In the genomic region with DNA sequence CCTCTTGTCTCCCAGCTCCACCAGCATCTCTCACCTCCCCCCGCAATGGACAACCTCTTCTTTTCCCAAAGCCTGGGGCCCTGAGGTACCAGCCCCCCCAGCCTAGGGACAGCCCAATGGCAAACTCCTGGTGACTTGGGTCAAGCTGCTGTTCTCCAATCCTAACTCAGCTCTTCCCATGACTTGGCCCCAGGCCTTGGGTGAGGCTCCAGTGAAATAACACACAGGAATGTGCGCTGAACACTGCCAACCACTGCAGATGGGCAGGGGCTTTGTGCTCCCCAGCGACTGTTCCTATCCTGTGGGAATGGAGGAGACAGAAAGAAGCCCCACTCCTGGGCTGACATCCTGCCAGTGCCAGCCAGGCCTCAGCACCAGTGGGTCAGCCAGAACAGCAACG, we compare ENCODE assay signal across 7 cellular contexts.
A peak's percentile ranks its signal among the peaks of the same experiment; 100 is the strongest.
DNase-seq lines count a peak whose midpoint lies in the region; ATAC-seq, FAIRE-seq and TF ChIP-seq lines count a peak whose summit lies in the region.
"Not testable (repeated sequence)": the region's sequence is repeated elsewhere in the genome, so short reads cannot be mapped to it uniquely, and the experiment has no call there.

No MANE protein-coding gene starts in this region.

- peak; percentile 40 for DNase-seq in EH (ENCODE audit: low read depth)
- DNase-seq in PC-3; endothelial cell of umbilical vein (ENCODE audit: low read depth, low spot score); mesenchymal stem cell: not testable (repeated sequence)
- peak; percentile 57 for DNase-seq in MCF 10A (ENCODE audit: unreplicated experiment)
- peak in 1 of 2 donors; percentile 75 for DNase-seq in foreskin keratinocyte

- not testable (repeated sequence) for TF ChIP-seq CTCF in PC-3 (conservative IDR thresholded peaks at IDR 0.05; ENCODE audit: low read depth, low read length); MCF 10A (IDR thresholded peaks at IDR 0.05; ENCODE audit: unreplicated experiment); endothelial cell of umbilical vein (IDR thresholded peaks at IDR 0.05; ENCODE audit: extremely low read depth in 1 of 2, insufficient read depth in 1 of 2, low read depth in 1 of 2, low read length in 2 of 2); foreskin keratinocyte (conservative IDR thresholded peaks at IDR 0.05)

- not testable (repeated sequence) for H3K79me2 ChIP-seq in PC-3 (ENCODE audit: low read length); endothelial cell of umbilical vein (ENCODE audit: control insufficient read depth, insufficient read depth, low read length)

- not testable (repeated sequence) for H2BK12ac ChIP-seq in mesenchymal stem cell (ENCODE audit: low read length in 2 of 2)

- not testable (repeated sequence) for H4K91ac ChIP-seq in mesenchymal stem cell (ENCODE audit: low read length)

- H3K23ac ChIP-seq in mesenchymal stem cell (ENCODE audit: low read length in 2 of 2): not testable (repeated sequence)

- peaks cover 16% of the 10 kb centered on the region for H3K4me1 Mint-ChIP-seq in MCF 10A (ENCODE audit: insufficient read depth, unreplicated experiment)

- intact Hi-C loops in PC-3 (cut with micrococcal nuclease); MCF 10A (cut with micrococcal nuclease); endothelial cell of umbilical vein (cut with micrococcal nuclease): not testable (repeated sequence)

- H3K14ac ChIP-seq in mesenchymal stem cell (ENCODE audit: low read length in 2 of 2): not testable (repeated sequence)

- CTCF ChIA-PET in PC-3 (lab: Charles Lee); MCF 10A (lab: Yijun Ruan, JAX): not testable (repeated sequence)
- CTCF ChIA-PET in endothelial cell of umbilical vein (lab: Charles Lee): interaction anchor here (1.5 kb wide), 1 partner anchor 13 kb away, joined by 4 read pairs; no protein-coding TSS in a partner anchor

- H3K9me1 ChIP-seq in endothelial cell of umbilical vein (replicated peaks; ENCODE audit: control insufficient read depth, extremely low read depth, insufficient read depth, low read length): not testable (repeated sequence)

- not testable (repeated sequence) for H2BK120ac ChIP-seq in mesenchymal stem cell (ENCODE audit: low read depth, low read length)

- peaks cover 33% of the 10 kb centered on the region for H3K36me3 Mint-ChIP-seq in MCF 10A (ENCODE audit: insufficient read depth, unreplicated experiment)

- H4K20me1 ChIP-seq in PC-3 (ENCODE audit: low read length); endothelial cell of umbilical vein (replicated peaks; ENCODE audit: control insufficient read depth, extremely low read depth, insufficient read depth, low read length): not testable (repeated sequence)

- H3F3A ChIP-seq in PC-3 (ENCODE audit: low read length, unreplicated experiment): not testable (repeated sequence)

- H3K4me3 Mint-ChIP-seq in MCF 10A (ENCODE audit: unreplicated experiment): peak overlapping the region; percentile 44

- not testable (repeated sequence) for H3K9me3 Mint-ChIP-seq in MCF 10A (ENCODE audit: unreplicated experiment)

- peak overlapping the region; percentile 48 for H2AK5ac ChIP-seq in mesenchymal stem cell (ENCODE audit: low read length, severe bottlenecking)

- peaks cover 17% of the 10 kb centered on the region for H3K4me1 ChIP-seq in PC-3 (ENCODE audit: insufficient read depth, low read length)
- peaks cover 16% of the 10 kb centered on the region for H3K4me1 ChIP-seq in endothelial cell of umbilical vein (ENCODE audit: control insufficient read depth, extremely low read depth, insufficient read depth, low read length)
- H3K4me1 ChIP-seq in foreskin keratinocyte: peaks cover 21% of the 10 kb centered on the region
- H3K4me1 ChIP-seq in mesenchymal stem cell (ENCODE audit: control insufficient read depth, insufficient read depth, low read depth, low read length): peaks cover 11% of the 10 kb centered on the region
- H3K4me1 ChIP-seq in skeletal muscle satellite cell (ENCODE audit: control insufficient read depth, insufficient read depth, low read length): peaks cover 22% of the 10 kb centered on the region

- POLR2A ChIA-PET in PC-3 (lab: Charles Lee; ENCODE audit: unreplicated experiment); endothelial cell of umbilical vein (lab: Charles Lee): not testable (repeated sequence)
- POLR2A ChIA-PET in MCF 10A (lab: Yijun Ruan, JAX): interaction anchor here (0.6 to 0.9 kb wide), 3 partner anchors 40 to 295 kb away, joined by 3 read pairs; no protein-coding TSS in a partner anchor

- not testable (repeated sequence) for H3K4me2 ChIP-seq in PC-3 (ENCODE audit: low read length); endothelial cell of umbilical vein (ENCODE audit: insufficient read depth, low read length); mesenchymal stem cell (ENCODE audit: low read length, poor library complexity, severe bottlenecking); skeletal muscle satellite cell (ENCODE audit: low read length)

- ATAC-seq in PC-3: not testable (repeated sequence)
- ATAC-seq in foreskin keratinocyte: peak; percentile 60

- TF ChIP-seq POLR2A in endothelial cell of umbilical vein (IDR thresholded peaks at IDR 0.05; ENCODE audit: low read depth, low read length): not testable (repeated sequence)

- BruUV-seq in PC-3 (replicated peaks; lab: Mats Ljungman, UMichigan); MCF 10A (replicated peaks; lab: Mats Ljungman, UMichigan); endothelial cell of umbilical vein (replicated peaks; lab: Mats Ljungman, UMichigan): not testable (repeated sequence)

- not testable (repeated sequence) for H4K8ac ChIP-seq in mesenchymal stem cell (ENCODE audit: low read length)

- not testable (repeated sequence) for H3K9me2 ChIP-seq in PC-3 (replicated peaks; ENCODE audit: low read length)

- not testable (repeated sequence) for H3K9me3 ChIP-seq in PC-3 (ENCODE audit: low read length); endothelial cell of umbilical vein (replicated peaks; ENCODE audit: control insufficient read depth, insufficient read depth, low read length); mesenchymal stem cell (ENCODE audit: control insufficient read depth, low read length); skeletal muscle satellite cell (replicated peaks; ENCODE audit: low read length)

- H2AFZ ChIP-seq in PC-3 (ENCODE audit: low read length); endothelial cell of umbilical vein (ENCODE audit: low read depth, low read length); mesenchymal stem cell (ENCODE audit: low read depth, low read length): not testable (repeated sequence)

- H3K36me3 ChIP-seq in PC-3 (ENCODE audit: low read depth, low read length); endothelial cell of umbilical vein (ENCODE audit: control insufficient read depth in 2 of 2, extremely low read depth in 1 of 2, insufficient read depth in 2 of 2, low read length in 2 of 2); skeletal muscle satellite cell (ENCODE audit: insufficient read depth, low read length): not testable (repeated sequence)
- peaks cover 18 to 30% of the 10 kb centered on the region in 2 experiments for H3K36me3 ChIP-seq in mesenchymal stem cell (ENCODE audit: control insufficient read depth in 1 of 2, insufficient read depth in 2 of 2, low read depth in 1 of 2, low read length in 2 of 2)

- not testable (repeated sequence) for H3K4me3 ChIP-seq in PC-3 (ENCODE audit: low read length); endothelial cell of umbilical vein (replicated peaks in 1 of 3; ENCODE audit: insufficient read depth in 1 of 3, low read depth in 1 of 3, low read length in 3 of 3); mesenchymal stem cell (ENCODE audit: insufficient read depth in 1 of 2, low read depth in 1 of 2, low read length in 2 of 2); skeletal muscle satellite cell (ENCODE audit: low read length)

- 0 out of 2 replicates have a peak overlapping the region, but pooled peaks have one; percentile 9 for H3K27ac ChIP-seq in PC-3 (ENCODE audit: low read length)
- peak overlapping the region; percentile 57 for H3K27ac ChIP-seq in endothelial cell of umbilical vein (ENCODE audit: insufficient read depth, low read depth, low read length)
- peak overlapping the region; percentile 85 for H3K27ac ChIP-seq in foreskin keratinocyte
- H3K27ac ChIP-seq in mesenchymal stem cell (ENCODE audit: low read length, poor library complexity, severe bottlenecking): not testable (repeated sequence)

- peak overlapping the region; percentile 98 for H3K27ac Mint-ChIP-seq in MCF 10A (ENCODE audit: low read depth, unreplicated experiment)

- H3K9ac ChIP-seq in PC-3 (ENCODE audit: low read length); endothelial cell of umbilical vein (replicated peaks; ENCODE audit: extremely low read depth, insufficient read depth, low read length); mesenchymal stem cell (ENCODE audit: low read length): not testable (repeated sequence)
- peak overlapping the region; percentile 21 for H3K9ac ChIP-seq in skeletal muscle satellite cell (ENCODE audit: low read depth, low read length)

- H3K27me3 Mint-ChIP-seq in MCF 10A (ENCODE audit: insufficient read depth, unreplicated experiment): not testable (repeated sequence)

- not testable (repeated sequence) for H2BK15ac ChIP-seq in mesenchymal stem cell (ENCODE audit: low read depth, poor library complexity, severe bottlenecking)

- not testable (repeated sequence) for H2BK5ac ChIP-seq in mesenchymal stem cell (ENCODE audit: low read depth, low read length, poor library complexity, severe bottlenecking)

- not testable (repeated sequence) for FAIRE-seq in endothelial cell of umbilical vein (lab: Jason Lieb, UNC)

- dilution Hi-C loops in endothelial cell of umbilical vein (cut with MboI; ENCODE audit: extremely low pct_ligation_motif_present, low sequenced_read_pairs): not testable (repeated sequence)

- not testable (repeated sequence) for H3K18ac ChIP-seq in mesenchymal stem cell (ENCODE audit: low read depth in 1 of 2, low read length in 2 of 2)

- not testable (repeated sequence) for H3K79me1 ChIP-seq in mesenchymal stem cell (replicated peaks; ENCODE audit: low read length, poor library complexity, severe bottlenecking)

- H3K4ac ChIP-seq in mesenchymal stem cell (ENCODE audit: low read depth in 1 of 2, low read length in 2 of 2): not testable (repeated sequence)

- not testable (repeated sequence) for H3K27me3 ChIP-seq in PC-3 (ENCODE audit: low read length); endothelial cell of umbilical vein (ENCODE audit: control insufficient read depth in 2 of 2, insufficient read depth in 2 of 2, low read length in 2 of 2); foreskin keratinocyte; mesenchymal stem cell (ENCODE audit: control insufficient read depth in 1 of 2, insufficient read depth in 1 of 2, low read length in 2 of 2); skeletal muscle satellite cell (ENCODE audit: control insufficient read depth, insufficient read depth, low read length)

- 98% methylated on average over 3 of the region's 4 CpGs for WGBS in mesenchymal stem cell
